11 cellular contexts compared by ENCODE assay signal in genomic region chr3:166243511-166243910, GRCh38.
DNase-seq lines count a peak whose midpoint lies in the region.
"Had no signal": no experiment of that assay in that cellular context is flagged by ENCODE, and none has a peak within 500 bp of the region (broad histone marks: within the 10 kb centered on the region; RNA-seq: fewer than 3 reads in every experiment).

No MANE protein-coding gene starts in this region.

- no peaks in the 10 kb centered on the region for H3K9me3 ChIP-seq in MG63
- H3K9me3 ChIP-seq: A549 had no signal

- in situ Hi-C loops in G401 (cut with HindIII; ENCODE audit: low sequenced_read_pairs): no loop called here

- peak; percentile 62 for DNase-seq in G401 (ENCODE audit: low spot score)
- peak; percentile 80 for DNase-seq in NCI-H2171 (lab: John Stamatoyannopoulos, UW)
- DNase-seq in NCI-H524 treated with DMSO at 0.1 percent for 48 hours (lab: John Stamatoyannopoulos, UW): peak; percentile 52
- peak; percentile 39 for DNase-seq in fibroblast of gingiva (ENCODE audit: low read depth)
- DNase-seq in MG63: no peak
- DNase-seq in kidney tubule cell (ENCODE audit: low spot score): no peak
- DNase-seq in AG20443 (ENCODE audit: low spot score): no peak
- DNase-seq: CD8-positive, alpha-beta T cell; COR-L47; GM23248 had no signal

- H3K36me3 ChIP-seq in MG63: no peaks in the 10 kb centered on the region

- H3K4me3 ChIP-seq in MG63: no peak overlapping the region
- H3K4me3 ChIP-seq: A549, GM23248 had no signal

- no peaks in the 10 kb centered on the region for H3K27me3 ChIP-seq in MG63

Comparison
In these comparisons a context has a peak if more than half of its experiments do, and no peak if none do; other contexts are left out.
1. DNase-seq: peak in G401 (single experiment), NCI-H2171 (single experiment), NCI-H524 treated with DMSO at 0.1 percent for 48 hours (single experiment) and fibroblast of gingiva (single experiment); none in MG63 (single experiment), kidney tubule cell (single experiment) and AG20443 (single experiment).